In the genomic region with DNA sequence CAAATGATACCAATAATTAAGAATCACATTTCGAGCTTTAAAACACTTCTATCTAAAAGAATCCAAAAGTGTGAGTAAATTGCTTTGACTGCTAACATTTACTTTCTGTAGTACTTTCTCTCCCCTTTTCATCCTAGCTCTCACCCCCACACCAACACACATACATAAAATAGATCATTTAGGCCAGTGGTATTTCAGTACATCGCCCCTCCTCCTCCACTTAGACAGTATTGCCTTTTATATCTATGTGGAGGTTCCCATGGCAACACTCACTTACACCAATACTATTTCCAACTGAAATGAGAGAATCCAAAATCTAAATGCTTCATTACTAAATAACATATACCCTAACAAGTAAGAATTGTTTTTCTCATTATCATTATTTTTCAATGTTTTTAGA, we compare ENCODE assay signal across 1 cellular context.
TF ChIP-seq lines count a peak whose summit lies in the region.

No MANE protein-coding gene starts in this region.

TF ChIP-seq in HepG2, 621 proteins besides CTCF, POLR2A, EP300 and RAD21:
- peak; percentile 57 for TF ChIP-seq RFX3 (CRISPR knock-in tag; IDR thresholded peaks at IDR 0.05)
- TF ChIP-seq ZNF253 (CRISPR knock-in tag; IDR thresholded peaks at IDR 0.05; ENCODE audit: borderline replicate concordance) = no peak
TF ChIP-seq in HepG2: peak in this region for 1.
